In the genomic region with DNA sequence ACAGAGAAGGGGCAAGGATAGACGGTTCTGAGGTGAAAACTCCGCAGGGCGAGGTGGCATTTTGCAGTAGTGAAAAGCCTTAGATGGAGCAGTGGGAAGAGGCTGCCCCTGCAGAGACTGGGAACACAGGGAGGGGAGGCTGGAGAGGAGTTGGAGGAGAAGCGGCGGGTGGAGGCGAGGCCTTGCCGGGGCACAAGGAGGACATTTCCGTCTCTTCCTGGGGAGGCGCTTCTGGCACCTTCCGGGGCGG, we compare ENCODE assay signal across 1 cellular context.
TF ChIP-seq lines count a peak whose summit lies in the region.

No MANE protein-coding gene starts in this region.

TF ChIP-seq in K562, 482 proteins besides CTCF, POLR2A, EP300 and RAD21 (continued from another document and continues in another):
- TF ChIP-seq YY1 (IDR thresholded peaks at IDR 0.05; ENCODE audit: borderline replicate concordance in 1 of 3, control insufficient read depth in 1 of 3, extremely low read depth in 1 of 3, insufficient read depth in 3 of 3, insufficient read length in 1 of 3, insufficient replicate concordance in 2 of 3, low read depth in 1 of 3, low read length in 2 of 3) (peak in 1 of 3 experiments; percentile 47), GTF2E2 (tag; IDR thresholded peaks at IDR 0.05) (no peak), NRF1 (conservative IDR thresholded peaks at IDR 0.05 in 1 of 2, IDR thresholded peaks at IDR 0.05 in 1 of 2) (no peak), ZBTB40 (IDR thresholded peaks at IDR 0.05) (peak; percentile 72), ZBTB40 (CRISPR knock-in tag; IDR thresholded peaks at IDR 0.05) (no peak), VEZF1 (CRISPR knock-in tag; IDR thresholded peaks at IDR 0.05) (no peak), KLF16 (IDR thresholded peaks at IDR 0.05) (no peak), RCOR1 (IDR thresholded peaks at IDR 0.05; ENCODE audit: borderline replicate concordance in 1 of 2, low read depth in 2 of 2, low read length in 2 of 2) (no peak), SRSF7 (optimal IDR thresholded peaks at IDR 0.05; ENCODE audit: low read depth, low read length) (no peak), NFXL1 (CRISPR knock-in tag; IDR thresholded peaks at IDR 0.05) (no peak), ETV5 (CRISPR knock-in tag; IDR thresholded peaks at IDR 0.05; ENCODE audit: low read depth) (0 out of 2 replicates have a peak, but pooled peaks have one; percentile 52), TAF7 (tag; IDR thresholded peaks at IDR 0.05) (no peak; the same call in 1 of the 2 replicates), SRF (CRISPR knock-in tag; IDR thresholded peaks at IDR 0.05) (no peak; a peak in 1 of 4 replicates), THRB (CRISPR knock-in tag; conservative IDR thresholded peaks at IDR 0.05) (0 out of 2 replicates have a peak, but pooled peaks have one; percentile 16), MEF2D (tag; conservative IDR thresholded peaks at IDR 0.05; ENCODE audit: low read depth) (no peak), XRCC5 (IDR thresholded peaks at IDR 0.05; ENCODE audit: low read depth, low read length) (no peak), EP400 (IDR thresholded peaks at IDR 0.05) (peak; percentile 36; the same call in 1 of the 2 replicates), ZBTB11 (CRISPR knock-in tag; IDR thresholded peaks at IDR 0.05) (peak in 1 of 3 experiments; percentile 81; a peak in 2 of 6 replicates), ETV1 (tag; conservative IDR thresholded peaks at IDR 0.05; ENCODE audit: low read depth) (peak; percentile 75; the same call in 1 of the 2 replicates), BRD9 (IDR thresholded peaks at IDR 0.05; ENCODE audit: low read depth, partially characterized antibody) (peak; percentile 19), ZC3H11A (IDR thresholded peaks at IDR 0.05; ENCODE audit: low read depth, low read length) (no peak), BMI1 (IDR thresholded peaks at IDR 0.05; ENCODE audit: low read length) (no peak), PHF20 (IDR thresholded peaks at IDR 0.05; ENCODE audit: partially characterized antibody) (peak; percentile 81), L3MBTL2 (IDR thresholded peaks at IDR 0.05) (peak; percentile 56; the same call in 1 of the 2 replicates), ELK3 (CRISPR knock-in tag; IDR thresholded peaks at IDR 0.05) (no peak), NR4A1 (CRISPR knock-in tag; IDR thresholded peaks at IDR 0.05) (peak; percentile 49; the same call in 1 of the 2 replicates), NR4A1 (tag; IDR thresholded peaks at IDR 0.05) (0 out of 2 replicates have a peak, but pooled peaks have one; percentile 37), RFX5 (IDR thresholded peaks at IDR 0.05; ENCODE audit: low read depth, low read length) (no peak), SUPT5H (IDR thresholded peaks at IDR 0.05) (0 out of 2 replicates have a peak, but pooled peaks have one; percentile 26), TEAD4 (IDR thresholded peaks at IDR 0.05; ENCODE audit: low read length) (no peak), TEAD4 (CRISPR knock-in tag; IDR thresholded peaks at IDR 0.05; ENCODE audit: borderline replicate concordance) (no peak)
- TF ChIP-seq, protein P1, sequence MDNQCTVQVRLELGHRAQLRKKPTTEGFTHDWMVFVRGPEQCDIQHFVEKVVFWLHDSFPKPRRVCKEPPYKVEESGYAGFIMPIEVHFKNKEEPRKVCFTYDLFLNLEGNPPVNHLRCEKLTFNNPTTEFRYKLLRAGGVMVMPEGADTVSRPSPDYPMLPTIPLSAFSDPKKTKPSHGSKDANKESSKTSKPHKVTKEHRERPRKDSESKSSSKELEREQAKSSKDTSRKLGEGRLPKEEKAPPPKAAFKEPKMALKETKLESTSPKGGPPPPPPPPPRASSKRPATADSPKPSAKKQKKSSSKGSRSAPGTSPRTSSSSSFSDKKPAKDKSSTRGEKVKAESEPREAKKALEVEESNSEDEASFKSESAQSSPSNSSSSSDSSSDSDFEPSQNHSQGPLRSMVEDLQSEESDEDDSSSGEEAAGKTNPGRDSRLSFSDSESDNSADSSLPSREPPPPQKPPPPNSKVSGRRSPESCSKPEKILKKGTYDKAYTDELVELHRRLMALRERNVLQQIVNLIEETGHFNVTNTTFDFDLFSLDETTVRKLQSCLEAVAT (IDR thresholded peaks at IDR 0.05) = 0 out of 4 replicates have a peak, but pooled peaks of 1 of the 2 experiments have one; percentile 12
- TF ChIP-seq, protein P2, sequence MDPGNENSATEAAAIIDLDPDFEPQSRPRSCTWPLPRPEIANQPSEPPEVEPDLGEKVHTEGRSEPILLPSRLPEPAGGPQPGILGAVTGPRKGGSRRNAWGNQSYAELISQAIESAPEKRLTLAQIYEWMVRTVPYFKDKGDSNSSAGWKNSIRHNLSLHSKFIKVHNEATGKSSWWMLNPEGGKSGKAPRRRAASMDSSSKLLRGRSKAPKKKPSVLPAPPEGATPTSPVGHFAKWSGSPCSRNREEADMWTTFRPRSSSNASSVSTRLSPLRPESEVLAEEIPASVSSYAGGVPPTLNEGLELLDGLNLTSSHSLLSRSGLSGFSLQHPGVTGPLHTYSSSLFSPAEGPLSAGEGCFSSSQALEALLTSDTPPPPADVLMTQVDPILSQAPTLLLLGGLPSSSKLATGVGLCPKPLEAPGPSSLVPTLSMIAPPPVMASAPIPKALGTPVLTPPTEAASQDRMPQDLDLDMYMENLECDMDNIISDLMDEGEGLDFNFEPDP (CRISPR knock-in tag; IDR thresholded peaks at IDR 0.05) = no peak
